16 cellular contexts compared by ENCODE assay signal in the genomic region with DNA sequence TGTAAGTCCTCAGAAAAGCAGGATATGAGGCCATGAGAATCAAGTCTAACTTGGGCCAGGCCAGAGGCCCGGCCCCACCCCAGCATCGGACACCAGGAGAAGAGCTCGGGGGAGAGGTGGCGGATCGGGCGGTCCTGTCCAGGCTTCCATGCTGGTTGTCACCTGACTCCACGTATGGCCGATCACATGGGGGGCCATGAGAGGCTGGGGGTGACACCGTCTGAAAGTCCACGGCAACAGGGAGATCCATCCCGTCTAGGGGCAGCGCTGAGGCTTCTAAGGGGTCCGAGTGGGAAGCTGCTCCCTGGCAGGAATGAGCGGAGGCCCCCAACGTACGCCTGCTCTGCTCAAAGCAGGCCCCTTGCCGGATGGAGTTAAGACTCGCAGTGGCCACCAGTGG. TPM values are rescaled to one million over a fixed set of nuclear protein-coding genes. Genes with fewer than 3 reads are reported as not detected.
A peak's percentile ranks its signal among the peaks of the same experiment; 100 is the strongest.
DNase-seq lines count a peak whose midpoint lies in the region; TF ChIP-seq lines count a peak whose summit lies in the region.
"Had no signal": no experiment of that assay in that cellular context is flagged by ENCODE, and none has a peak within 500 bp of the region (broad histone marks: within the 10 kb centered on the region; RNA-seq: fewer than 3 reads in every experiment).

No MANE protein-coding gene starts in this region.

- H3K27me3 ChIP-seq in BLaER1, result peaks cover 46% of the 10 kb centered on the region
- no peaks in the 10 kb centered on the region for H3K27me3 ChIP-seq in NT2/D1 (ENCODE audit: insufficient read depth, insufficient read length)
- H3K27me3 ChIP-seq in neuronal stem cell (ENCODE audit: control insufficient read depth in 3 of 3, insufficient read depth in 3 of 3, low read depth in 1 of 3, low read length in 3 of 3), result peaks cover 0 to 75% (median 2%) of the 10 kb centered on the region in 3 experiments

- peaks cover 56% of the 10 kb centered on the region for H3K4me1 ChIP-seq in BLaER1
- H3K4me1 ChIP-seq in NT2/D1 (ENCODE audit: insufficient read depth, insufficient read length), result peaks cover 19% of the 10 kb centered on the region
- H3K4me1 ChIP-seq in neuronal stem cell (ENCODE audit: control insufficient read depth in 2 of 2, insufficient read depth in 1 of 2, low read depth in 1 of 2, low read length in 2 of 2), result peaks cover 0 to 10% of the 10 kb centered on the region in 2 donors
- H3K4me1 ChIP-seq: Caco-2 had no signal

- no peaks in the 10 kb centered on the region for H3K4me1 Mint-ChIP-seq in type B pancreatic cell (ENCODE audit: unreplicated experiment)

- no peak overlapping the region for H3K4me3 ChIP-seq in BLaER1
- H3K4me3 ChIP-seq in NT2/D1 (ENCODE audit: insufficient read length, low read depth), result no peak overlapping the region
- no peak overlapping the region for H3K4me3 ChIP-seq in neuronal stem cell (ENCODE audit: low read length in 2 of 2)
- H3K4me3 ChIP-seq: A549 had no signal

- WGBS in neuronal stem cell (ENCODE audit: extremely low coverage in 2 of 2, insufficient read length in 2 of 2, insufficient replicate concordance in 1 of 2), 2 donors, result no CpG with 5 or more reads among the region's 18 CpGs

- H2BK5ac ChIP-seq in neuronal stem cell (ENCODE audit: low read length), result peak overlapping the region; percentile 19

- H3K27ac ChIP-seq in BLaER1 (no peak overlapping the region), neuronal stem cell (replicated peaks; ENCODE audit: low read length) (no peak overlapping the region)
- H3K27ac ChIP-seq: 22Rv1, A549, C4-2B had no signal

- H2BK15ac ChIP-seq in neuronal stem cell (ENCODE audit: low read length), result peak overlapping the region; percentile 46

- H3K9ac ChIP-seq in BLaER1 (no peak overlapping the region), NT2/D1 (ENCODE audit: insufficient read length, low read depth) (peak overlapping the region; percentile 38), neuronal stem cell (ENCODE audit: low read depth, low read length, poor library complexity) (no peak overlapping the region)

- no peak overlapping the region for H3K4ac ChIP-seq in neuronal stem cell (ENCODE audit: low read length)

- no peak overlapping the region for H3K27ac Mint-ChIP-seq in type B pancreatic cell
- H3K27ac Mint-ChIP-seq: B cell; CD4-positive, alpha-beta T cell; CD8-positive, alpha-beta T cell had no signal

- H2AFZ ChIP-seq in neuronal stem cell (ENCODE audit: low read length), result no peak overlapping the region

- H3K36me3 Mint-ChIP-seq in type B pancreatic cell, result no peaks in the 10 kb centered on the region
- H3K36me3 Mint-ChIP-seq: CD8-positive, alpha-beta T cell had no signal

- no peaks in the 10 kb centered on the region for H3K9me3 ChIP-seq in BLaER1
- H3K9me3 ChIP-seq in NT2/D1 (ENCODE audit: insufficient read depth, low read length), result no peaks in the 10 kb centered on the region
- no peaks in the 10 kb centered on the region for H3K9me3 ChIP-seq in neuronal stem cell (replicated peaks in 1 of 2; ENCODE audit: control insufficient read depth in 2 of 2, insufficient read depth in 1 of 2, low read depth in 1 of 2, low read length in 2 of 2)
- H3K9me3 ChIP-seq: A549, Caco-2 had no signal

- no peak overlapping the region for H3K23ac ChIP-seq in neuronal stem cell (ENCODE audit: low read depth, low read length, poor library complexity)

- H4K8ac ChIP-seq in neuronal stem cell (ENCODE audit: low read depth, low read length), result no peak overlapping the region

- no peak for TF ChIP-seq CTCF in type B pancreatic cell (conservative IDR thresholded peaks at IDR 0.05)

- H2BK12ac ChIP-seq in neuronal stem cell (ENCODE audit: low read length), result no peak overlapping the region

- DNase-seq in NT2/D1 (ENCODE audit: low read depth, low spot score), result no peak
- no peak for DNase-seq in neuronal stem cell (ENCODE audit: low spot score)
- DNase-seq in type B pancreatic cell (ENCODE audit: extremely low spot score, unreplicated experiment), result no peak
- DNase-seq in NCI-H2196 (lab: John Stamatoyannopoulos, UW; ENCODE audit: unreplicated experiment), result no peak
- DNase-seq: AML-193; Caco-2; Calu3; CD4-positive, alpha-beta T cell; CD8-positive, alpha-beta T cell; DMS79 treated with DMSO at 0.1 percent for 48 hours; GF-D8 had no signal

- no peak overlapping the region for H4K91ac ChIP-seq in neuronal stem cell (ENCODE audit: low read depth, low read length, poor library complexity)

- H3K4me2 ChIP-seq in BLaER1 (peak overlapping the region; percentile 13; the same call in 1 of the 2 replicates), neuronal stem cell (ENCODE audit: insufficient read depth, low read length, poor library complexity, severe bottlenecking) (no peak overlapping the region)
- H3K4me2 ChIP-seq: A549 had no signal

- peak overlapping the region; percentile 1 for H2AK5ac ChIP-seq in neuronal stem cell (ENCODE audit: low read depth, low read length)

- H3K36me3 ChIP-seq in BLaER1 (no peaks in the 10 kb centered on the region), NT2/D1 (ENCODE audit: insufficient read depth, insufficient read length, low read length) (no peaks in the 10 kb centered on the region), neuronal stem cell (replicated peaks in 1 of 2; ENCODE audit: control insufficient read depth in 2 of 2, insufficient read depth in 2 of 2, low read length in 2 of 2) (no peaks in the 10 kb centered on the region)

- no peak overlapping the region for H3K14ac ChIP-seq in neuronal stem cell (ENCODE audit: low read length)

- no peaks in the 10 kb centered on the region; the same call in 1 of the 2 replicates for H4K20me1 ChIP-seq in BLaER1

- H3K18ac ChIP-seq in neuronal stem cell (ENCODE audit: low read length), result no peak overlapping the region

- no peak overlapping the region for H2BK120ac ChIP-seq in neuronal stem cell (ENCODE audit: low read depth, low read length)

- H3K79me1 ChIP-seq in neuronal stem cell (ENCODE audit: low read depth, low read length), result no peaks in the 10 kb centered on the region

- peaks cover 21% of the 10 kb centered on the region for H3K27me3 Mint-ChIP-seq in type B pancreatic cell

- no peaks in the 10 kb centered on the region for H3K9me3 Mint-ChIP-seq in type B pancreatic cell
- H3K9me3 Mint-ChIP-seq: CD4-positive, alpha-beta T cell; CD8-positive, alpha-beta T cell had no signal

- H3K4me3 Mint-ChIP-seq in type B pancreatic cell, result no peak overlapping the region
- H3K4me3 Mint-ChIP-seq: B cell; CD4-positive, alpha-beta T cell; CD8-positive, alpha-beta T cell had no signal

RNA-seq across cellular contexts. Expression of gene ENGASE, which starts 25.8 kb away (rescaled TPM):
- 17.4 TPM for polyA plus RNA-seq in neuronal stem cell (2013, experiment 1 of 2)
- 18.1 TPM for polyA plus RNA-seq in neuronal stem cell (2013, experiment 2 of 2)
- 45.0 and 72.6 TPM in 2 replicates for total RNA-seq in type B pancreatic cell (ENCODE audit: low replicate concordance)
